ENCODE assay signal across 10 cellular contexts in the genomic region with DNA sequence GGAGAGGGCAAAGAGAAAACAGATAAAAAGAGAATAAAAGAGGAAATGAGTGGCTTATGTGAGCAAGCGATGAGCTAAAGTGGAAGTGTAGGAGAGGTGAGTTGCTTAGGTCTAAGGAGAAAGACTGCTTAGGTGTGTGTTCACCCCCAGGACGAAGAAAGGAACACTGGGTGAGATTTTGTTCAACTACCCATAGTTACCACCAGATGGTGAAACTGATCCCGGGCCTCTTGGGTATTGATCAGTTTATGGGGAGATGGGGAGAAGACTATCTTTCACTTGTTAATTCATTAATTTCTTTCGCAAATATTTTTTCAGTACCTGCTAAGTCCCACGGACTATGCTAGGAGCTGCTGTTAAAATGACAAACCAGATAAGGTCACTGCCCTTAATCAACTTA. TPM values are rescaled to one million over a fixed set of nuclear protein-coding genes. Genes with fewer than 3 reads are reported as not detected.
A peak's percentile ranks its signal among the peaks of the same experiment; 100 is the strongest.
DNase-seq lines count a peak whose midpoint lies in the region; ATAC-seq and TF ChIP-seq lines count a peak whose summit lies in the region.
"Had no signal": no experiment of that assay in that cellular context is flagged by ENCODE, and none has a peak within 500 bp of the region (broad histone marks: within the 10 kb centered on the region; RNA-seq: fewer than 3 reads in every experiment).

No MANE protein-coding gene starts in this region.

- intact Hi-C loops in vagina (cut with DNase I) = no loop called here

- H3K9me2 ChIP-seq in DOHH2 (replicated peaks; ENCODE audit: control insufficient read depth, low read length) = no peaks in the 10 kb centered on the region

- POLR2A ChIA-PET in naive thymus-derived CD8-positive, alpha-beta T cell (lab: Charles Lee) = no interaction called here

- no peak overlapping the region for H3K27ac ChIP-seq in DOHH2 (ENCODE audit: low read depth, low read length)
- H3K27ac ChIP-seq in vagina = no peak overlapping the region

- peaks cover 10 to 36% (median 26%) of the 10 kb centered on the region in 4 donors for H3K4me1 Mint-ChIP-seq in naive thymus-derived CD8-positive, alpha-beta T cell

- H3K27me3 Mint-ChIP-seq in naive thymus-derived CD8-positive, alpha-beta T cell = no peaks in the 10 kb centered on the region

- peaks cover 10% of the 10 kb centered on the region for H3F3A ChIP-seq in DOHH2 (ENCODE audit: control insufficient read depth, insufficient read depth)

- no peaks in the 10 kb centered on the region for H3K36me3 Mint-ChIP-seq in activated naive CD4-positive, alpha-beta T cell treated with anti-CD3 and anti-CD28 coated beads, Interleukin-2, amount 50 U/mL, for 72 hours
- no peaks in the 10 kb centered on the region for H3K36me3 Mint-ChIP-seq in naive thymus-derived CD8-positive, alpha-beta T cell

- H3K4me1 ChIP-seq in DOHH2 (ENCODE audit: control insufficient read depth, low read length) (peaks cover 80% of the 10 kb centered on the region), vagina (peaks cover 30% of the 10 kb centered on the region)

- H3K9me3 ChIP-seq in DOHH2 (ENCODE audit: control insufficient read depth, insufficient read depth, low read length) (no peaks in the 10 kb centered on the region), vagina (no peaks in the 10 kb centered on the region)

- H3K27me3 ChIP-seq in DOHH2 (ENCODE audit: control insufficient read depth, low read length) = peaks cover 4% of the 10 kb centered on the region
- no peaks in the 10 kb centered on the region for H3K27me3 ChIP-seq in H7 (ENCODE audit: control insufficient read depth, insufficient read depth, low read length)
- H3K27me3 ChIP-seq in vagina = no peaks in the 10 kb centered on the region

- TF ChIP-seq POLR2A in vagina (IDR thresholded peaks at IDR 0.05) = no peak

- H3K4me2 ChIP-seq in DOHH2 (ENCODE audit: low read length) = peak overlapping the region; percentile 95

- no peaks in the 10 kb centered on the region for H4K20me1 ChIP-seq in DOHH2 (ENCODE audit: control insufficient read depth, insufficient read depth, low read depth, low read length)

- peak overlapping the region; percentile 3 to 41 for H3K27ac Mint-ChIP-seq in activated naive CD4-positive, alpha-beta T cell treated with anti-CD3 and anti-CD28 coated beads, Interleukin-2, amount 50 U/mL, for 72 hours
- H3K27ac Mint-ChIP-seq in naive thymus-derived CD8-positive, alpha-beta T cell = peak overlapping the region in 8 of 10 donors; percentile 43 to 98 (median 70)

- H3K4me3 ChIP-seq in DOHH2 (ENCODE audit: low read length) (peak overlapping the region; percentile 80), H7 (ENCODE audit: insufficient read depth, low read depth, low read length) (no peak overlapping the region), vagina (no peak overlapping the region)

- no peaks in the 10 kb centered on the region for H3K79me2 ChIP-seq in DOHH2 (ENCODE audit: control insufficient read depth, low read length)

- DNase-seq in H7 (peak; percentile 33), DMS153 treated with DMSO at 0.1 percent for 48 hours (lab: John Stamatoyannopoulos, UW; ENCODE audit: unreplicated experiment) (no peak), vagina (ENCODE audit: extremely low spot score in 2 of 2) (no peak), superior temporal gyrus (ENCODE audit: extremely low spot score) (no peak)
- no peak for DNase-seq in activated naive CD4-positive, alpha-beta T cell treated with anti-CD3 and anti-CD28 coated beads, Interleukin-2, amount 50 U/mL, for 72 hours (ENCODE audit: low spot score in 2 of 2)
- DNase-seq in naive thymus-derived CD8-positive, alpha-beta T cell = no peak
- DNase-seq: NCI-H526, T1000 had no signal

- ATAC-seq in activated naive CD4-positive, alpha-beta T cell treated with anti-CD3 and anti-CD28 coated beads, Interleukin-2, amount 50 U/mL, for 72 hours = no peak
- ATAC-seq in naive thymus-derived CD8-positive, alpha-beta T cell = no peak
- ATAC-seq in GM18861 (IDR thresholded peaks at IDR 0.05; ENCODE audit: unreplicated experiment) = no peak

- no peaks in the 10 kb centered on the region for H3K9me3 Mint-ChIP-seq in activated naive CD4-positive, alpha-beta T cell treated with anti-CD3 and anti-CD28 coated beads, Interleukin-2, amount 50 U/mL, for 72 hours
- H3K9me3 Mint-ChIP-seq in naive thymus-derived CD8-positive, alpha-beta T cell = no peaks in the 10 kb centered on the region

- peak overlapping the region in 9 of 10 donors; percentile 33 to 77 (median 51) for H3K4me3 Mint-ChIP-seq in naive thymus-derived CD8-positive, alpha-beta T cell

- H3K36me3 ChIP-seq in DOHH2 (ENCODE audit: control insufficient read depth, low read length) (no peaks in the 10 kb centered on the region), H7 (replicated peaks; ENCODE audit: control insufficient read depth, insufficient read depth, low read length) (no peaks in the 10 kb centered on the region), vagina (no peaks in the 10 kb centered on the region)

- TF ChIP-seq CTCF in DOHH2 (IDR thresholded peaks at IDR 0.05; ENCODE audit: low read depth, low read length, poor library complexity, severe bottlenecking) (no peak), vagina (IDR thresholded peaks at IDR 0.05) (no peak)

RNA-seq across cellular contexts. Expression of gene GAP43, which starts 33.9 kb away (rescaled TPM):
- total RNA-seq in H7 (2014; rRNA removed; shearing (Covaris generic)) = 24.8 and 26.4 TPM in 2 replicates
- not detected for total RNA-seq in activated naive CD4-positive, alpha-beta T cell treated with anti-CD3 and anti-CD28 coated beads, Interleukin-2, amount 50 U/mL, for 72 hours
- total RNA-seq in naive thymus-derived CD8-positive, alpha-beta T cell = not detected
- polyA plus RNA-seq in naive thymus-derived CD8-positive, alpha-beta T cell = not detected
- total RNA-seq in vagina = 4.9 TPM
